9 cellular contexts compared by ENCODE assay signal in genomic region chr14:61925043-61925442, GRCh38.
DNase-seq lines count a peak whose midpoint lies in the region; ATAC-seq and TF ChIP-seq lines count a peak whose summit lies in the region.
"Had no signal": no experiment of that assay in that cellular context is flagged by ENCODE, and none has a peak within 500 bp of the region (broad histone marks: within the 10 kb centered on the region; RNA-seq: fewer than 3 reads in every experiment).

No MANE protein-coding gene starts in this region.

- TF ChIP-seq CTCF in foreskin keratinocyte (conservative IDR thresholded peaks at IDR 0.05), result peak; percentile 60

- no peak overlapping the region for H3K27ac ChIP-seq in foreskin keratinocyte
- H3K27ac ChIP-seq: right lobe of liver had no signal

- peaks cover 3% of the 10 kb centered on the region for H3K27me3 ChIP-seq in foreskin keratinocyte
- H3K27me3 ChIP-seq: right lobe of liver had no signal

- no peak for ATAC-seq in foreskin keratinocyte
- ATAC-seq in GM18520 (IDR thresholded peaks at IDR 0.05; ENCODE audit: unreplicated experiment), result no peak
- no peak for ATAC-seq in HG03045 (IDR thresholded peaks at IDR 0.05; ENCODE audit: unreplicated experiment)
- no peak for ATAC-seq in HG03196 (IDR thresholded peaks at IDR 0.05; ENCODE audit: unreplicated experiment)

- H3K4me1 ChIP-seq in foreskin keratinocyte, result peaks cover 23% of the 10 kb centered on the region

- peak; percentile 9 for DNase-seq in stimulated activated CD4-positive, alpha-beta T cell treated with anti-CD3 and anti-CD28 coated beads, Interleukin-4, amount 100 ng/mL, for 24 hours
- DNase-seq in stimulated activated CD4-positive, alpha-beta T cell treated with anti-CD3 and anti-CD28 coated beads, Interleukin-4, amount 100 ng/mL, for 4 hours, result no peak
- DNase-seq in NCI-H69 (lab: John Stamatoyannopoulos, UW) (peak; percentile 69), foreskin keratinocyte (peak in 1 of 2 donors; percentile 28)
- no peak for DNase-seq in effector CD4-positive, alpha-beta T cell
- DNase-seq: right lobe of liver had no signal

Comparison
In these comparisons a context has a peak if more than half of its experiments do, and no peak if none do; other contexts are left out.
1. DNase-seq: peak in stimulated activated CD4-positive, alpha-beta T cell treated with anti-CD3 and anti-CD28 coated beads, Interleukin-4, amount 100 ng/mL, for 24 hours (single experiment) and NCI-H69 (single experiment); none in stimulated activated CD4-positive, alpha-beta T cell treated with anti-CD3 and anti-CD28 coated beads, Interleukin-4, amount 100 ng/mL, for 4 hours (0 of 2) and effector CD4-positive, alpha-beta T cell (single experiment).